ENCODE assay signal across 8 cellular contexts in the genomic region with DNA sequence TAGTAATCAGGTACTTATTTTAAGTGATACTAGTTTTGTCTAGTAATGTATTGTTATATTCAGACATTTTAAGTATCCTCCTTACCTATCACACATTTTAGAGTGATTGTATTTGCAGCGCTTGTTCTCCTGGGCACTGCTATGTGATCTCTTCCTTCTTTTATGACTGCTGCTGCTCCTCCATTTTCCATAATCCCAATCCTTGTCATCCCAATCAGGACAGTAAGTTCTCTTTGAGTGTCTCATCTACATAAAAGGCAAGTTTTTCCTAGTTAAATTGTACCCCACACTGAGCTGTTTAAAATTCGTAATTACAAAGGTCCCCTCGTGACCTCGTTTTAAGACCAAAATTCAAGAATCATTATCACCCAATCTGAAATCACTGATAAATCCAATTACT. TPM values are rescaled to one million over a fixed set of nuclear protein-coding genes. Genes with fewer than 3 reads are reported as not detected.
DNase-seq lines count a peak whose midpoint lies in the region; ATAC-seq lines count a peak whose summit lies in the region.

No MANE protein-coding gene starts in this region.

- H3K27me3 Mint-ChIP-seq in activated T-helper 1 cell treated with anti-CD3 and anti-CD28 coated beads, Interleukin-12 subunit alpha, Interleukin-12 subunit beta, Interleukin-2, Interleukin-4 antibody, amounts not matched to agents 30 ng/mL and 10 ng/mL and 1 ng/mL, durations not matched to agents 14 hours and 24 hours and 36 hours (ENCODE audit: insufficient read depth), result no peaks in the 10 kb centered on the region

- H3K27ac ChIP-seq in HUES48 (ENCODE audit: low read depth, low read length) (peak overlapping the region; percentile 18), iPS-18a (ENCODE audit: low read length) (peak overlapping the region; percentile 59)

- intact Hi-C loops in activated T-helper 1 cell treated with anti-CD3 and anti-CD28 coated beads, Interleukin-12 subunit alpha, Interleukin-12 subunit beta, Interleukin-2, Interleukin-4 antibody, amounts not matched to agents 30 ng/mL and 10 ng/mL and 1 ng/mL, durations not matched to agents 14 hours and 24 hours and 36 hours (cut with micrococcal nuclease), result loop anchor here (1.0 to 10.0 kb wide), 9 partner anchors 47 to 1406 kb away; partner anchors contain the start of genes CFLAR, MAIP1, NOP58 and ORC2

- H3K27me3 ChIP-seq in HUES48 (ENCODE audit: control insufficient read depth, insufficient read depth, low read length), result no peaks in the 10 kb centered on the region
- H3K27me3 ChIP-seq in iPS-18a (ENCODE audit: control insufficient read depth, insufficient read depth, low read length), result no peaks in the 10 kb centered on the region
- no peaks in the 10 kb centered on the region for H3K27me3 ChIP-seq in H7 (ENCODE audit: control insufficient read depth, insufficient read depth, low read length)

- peaks cover 16% of the 10 kb centered on the region for H3K4me1 ChIP-seq in HUES48 (ENCODE audit: control insufficient read depth, insufficient read depth, low read length)
- H3K4me1 ChIP-seq in iPS-18a (ENCODE audit: control insufficient read depth, low read depth, low read length), result peaks cover 8% of the 10 kb centered on the region

- H3K9ac ChIP-seq in HUES48 (ENCODE audit: low read depth, low read length) (no peak overlapping the region), iPS-18a (ENCODE audit: low read length) (peak overlapping the region; percentile 97)

- H3K36me3 ChIP-seq in HUES48 (ENCODE audit: control insufficient read depth, insufficient read depth, low read length) (peaks cover 49% of the 10 kb centered on the region), iPS-18a (ENCODE audit: control insufficient read depth, low read depth, low read length) (peaks cover 49% of the 10 kb centered on the region), H7 (replicated peaks; ENCODE audit: control insufficient read depth, insufficient read depth, low read length) (peaks cover 32% of the 10 kb centered on the region)

- no peak for ATAC-seq in stimulated activated effector memory CD8-positive, alpha-beta T cell treated with anti-CD3 and anti-CD28 coated beads, Interleukin-12 subunit alpha, Interleukin-12 subunit beta, amount 100 ng/mL, for 72 hours
- no peak for ATAC-seq in GM19397 (IDR thresholded peaks at IDR 0.05; ENCODE audit: unreplicated experiment)
- ATAC-seq in GM18502 (IDR thresholded peaks at IDR 0.05; ENCODE audit: poor library complexity, unreplicated experiment), result no peak

- H3K36me3 Mint-ChIP-seq in activated T-helper 1 cell treated with anti-CD3 and anti-CD28 coated beads, Interleukin-12 subunit alpha, Interleukin-12 subunit beta, Interleukin-2, Interleukin-4 antibody, amounts not matched to agents 30 ng/mL and 10 ng/mL and 1 ng/mL, durations not matched to agents 14 hours and 24 hours and 36 hours (ENCODE audit: low read depth), result peaks cover 63% of the 10 kb centered on the region
- peaks cover 83% of the 10 kb centered on the region for H3K36me3 Mint-ChIP-seq in stimulated activated effector memory CD8-positive, alpha-beta T cell treated with anti-CD3 and anti-CD28 coated beads, Interleukin-12 subunit alpha, Interleukin-12 subunit beta, amount 100 ng/mL, for 72 hours

- no peak for DNase-seq in activated T-helper 1 cell treated with anti-CD3 and anti-CD28 coated beads, Interleukin-12 subunit alpha, Interleukin-12 subunit beta, Interleukin-2, Interleukin-4 antibody, amounts not matched to agents 30 ng/mL and 10 ng/mL and 1 ng/mL, durations not matched to agents 14 hours and 24 hours and 36 hours (ENCODE audit: low spot score)
- DNase-seq in stimulated activated effector memory CD8-positive, alpha-beta T cell treated with anti-CD3 and anti-CD28 coated beads, Interleukin-12 subunit alpha, Interleukin-12 subunit beta, amount 100 ng/mL, for 72 hours (ENCODE audit: low spot score in 2 of 2), result no peak
- no peak for DNase-seq in H7
- no peak for DNase-seq in central memory CD4-positive, alpha-beta T cell

- peak overlapping the region; percentile 86 for H3K4me3 ChIP-seq in HUES48 (ENCODE audit: low read depth, low read length)
- H3K4me3 ChIP-seq in iPS-18a (ENCODE audit: low read length), result peak overlapping the region; percentile 97
- no peak overlapping the region; the same call in 1 of the 2 replicates for H3K4me3 ChIP-seq in H7 (ENCODE audit: insufficient read depth, low read depth, low read length)

- no peaks in the 10 kb centered on the region for H3K9me3 ChIP-seq in HUES48 (ENCODE audit: control insufficient read depth, insufficient read depth, low read length)
- no peaks in the 10 kb centered on the region for H3K9me3 ChIP-seq in iPS-18a (ENCODE audit: control insufficient read depth, low read depth, low read length)

- H3K27ac Mint-ChIP-seq in activated T-helper 1 cell treated with anti-CD3 and anti-CD28 coated beads, Interleukin-12 subunit alpha, Interleukin-12 subunit beta, Interleukin-2, Interleukin-4 antibody, amounts not matched to agents 30 ng/mL and 10 ng/mL and 1 ng/mL, durations not matched to agents 14 hours and 24 hours and 36 hours, result peak overlapping the region; percentile 97
- peak overlapping the region; percentile 98 for H3K27ac Mint-ChIP-seq in stimulated activated effector memory CD8-positive, alpha-beta T cell treated with anti-CD3 and anti-CD28 coated beads, Interleukin-12 subunit alpha, Interleukin-12 subunit beta, amount 100 ng/mL, for 72 hours

- H3K9me3 Mint-ChIP-seq in activated T-helper 1 cell treated with anti-CD3 and anti-CD28 coated beads, Interleukin-12 subunit alpha, Interleukin-12 subunit beta, Interleukin-2, Interleukin-4 antibody, amounts not matched to agents 30 ng/mL and 10 ng/mL and 1 ng/mL, durations not matched to agents 14 hours and 24 hours and 36 hours, result no peaks in the 10 kb centered on the region
- no peaks in the 10 kb centered on the region for H3K9me3 Mint-ChIP-seq in stimulated activated effector memory CD8-positive, alpha-beta T cell treated with anti-CD3 and anti-CD28 coated beads, Interleukin-12 subunit alpha, Interleukin-12 subunit beta, amount 100 ng/mL, for 72 hours

- H3K4me3 Mint-ChIP-seq in activated T-helper 1 cell treated with anti-CD3 and anti-CD28 coated beads, Interleukin-12 subunit alpha, Interleukin-12 subunit beta, Interleukin-2, Interleukin-4 antibody, amounts not matched to agents 30 ng/mL and 10 ng/mL and 1 ng/mL, durations not matched to agents 14 hours and 24 hours and 36 hours, result peak overlapping the region; percentile 93
- H3K4me3 Mint-ChIP-seq in stimulated activated effector memory CD8-positive, alpha-beta T cell treated with anti-CD3 and anti-CD28 coated beads, Interleukin-12 subunit alpha, Interleukin-12 subunit beta, amount 100 ng/mL, for 72 hours, result peak overlapping the region; percentile 86

- peaks cover 64% of the 10 kb centered on the region for H3K4me1 Mint-ChIP-seq in activated T-helper 1 cell treated with anti-CD3 and anti-CD28 coated beads, Interleukin-12 subunit alpha, Interleukin-12 subunit beta, Interleukin-2, Interleukin-4 antibody, amounts not matched to agents 30 ng/mL and 10 ng/mL and 1 ng/mL, durations not matched to agents 14 hours and 24 hours and 36 hours (ENCODE audit: low read depth)
- peaks cover 56% of the 10 kb centered on the region for H3K4me1 Mint-ChIP-seq in stimulated activated effector memory CD8-positive, alpha-beta T cell treated with anti-CD3 and anti-CD28 coated beads, Interleukin-12 subunit alpha, Interleukin-12 subunit beta, amount 100 ng/mL, for 72 hours

RNA-seq across cellular contexts. Expression of gene CLK1, which starts 2.8 kb away (rescaled TPM):
- total RNA-seq in activated T-helper 1 cell treated with anti-CD3 and anti-CD28 coated beads, Interleukin-12 subunit alpha, Interleukin-12 subunit beta, Interleukin-2, Interleukin-4 antibody, amounts not matched to agents 30 ng/mL and 10 ng/mL and 1 ng/mL, durations not matched to agents 14 hours and 24 hours and 36 hours, result 91.7 and 99.5 TPM in 2 replicates
- 14.7 and 36.0 TPM in 2 replicates for total RNA-seq in H7 (2014; rRNA removed; shearing (Covaris generic))

RNA-seq across cellular contexts. Expression of gene PPIL3, which starts 27.3 kb away (rescaled TPM):
- total RNA-seq in activated T-helper 1 cell treated with anti-CD3 and anti-CD28 coated beads, Interleukin-12 subunit alpha, Interleukin-12 subunit beta, Interleukin-2, Interleukin-4 antibody, amounts not matched to agents 30 ng/mL and 10 ng/mL and 1 ng/mL, durations not matched to agents 14 hours and 24 hours and 36 hours, result 44.2 TPM in 2 replicates
- total RNA-seq in H7 (2014; rRNA removed; shearing (Covaris generic)), result 33.4 and 34.6 TPM in 2 replicates

RNA-seq across cellular contexts. Expression of gene NIF3L1, which starts 27.6 kb away (rescaled TPM):
- 26.6 and 27.3 TPM in 2 replicates for total RNA-seq in activated T-helper 1 cell treated with anti-CD3 and anti-CD28 coated beads, Interleukin-12 subunit alpha, Interleukin-12 subunit beta, Interleukin-2, Interleukin-4 antibody, amounts not matched to agents 30 ng/mL and 10 ng/mL and 1 ng/mL, durations not matched to agents 14 hours and 24 hours and 36 hours
- 73.9 and 91.9 TPM in 2 replicates for total RNA-seq in H7 (2014; rRNA removed; shearing (Covaris generic))

RNA-seq across cellular contexts. Expression of gene BZW1, which starts 49.9 kb away (rescaled TPM):
- total RNA-seq in activated T-helper 1 cell treated with anti-CD3 and anti-CD28 coated beads, Interleukin-12 subunit alpha, Interleukin-12 subunit beta, Interleukin-2, Interleukin-4 antibody, amounts not matched to agents 30 ng/mL and 10 ng/mL and 1 ng/mL, durations not matched to agents 14 hours and 24 hours and 36 hours, result 446 and 447 TPM in 2 replicates
- total RNA-seq in H7 (2014; rRNA removed; shearing (Covaris generic)), result 320 and 349 TPM in 2 replicates
